In genomic region chr7:25771491-25771890, GRCh38 we compare ENCODE assay signal across 25 cellular contexts.
"Had no signal": no experiment of that assay in that cellular context is flagged by ENCODE, and none has a peak within 500 bp of the region (broad histone marks: within the 10 kb centered on the region; RNA-seq: fewer than 3 reads in every experiment).

No MANE protein-coding gene starts in this region.

- H3K27ac ChIP-seq: hepatocyte, neural progenitor cell, parathyroid adenoma, skin epidermis, spleen, upper lobe of left lung had no signal

- ATAC-seq: left lobe of liver; mucosa of descending colon; natural killer cell treated with Interleukin-12 subunit alpha and Interleukin-12 subunit beta and Interleukin-15 and Interleukin-18, amount 100 ng/mL, for 72 hours; stimulated activated memory B cell treated with anti-CD40 and anti-IgM and Interleukin-4, amounts not matched to agents 10 μg/mL and 1 μg/mL and 100 μg/mL, for 72 hours; stimulated activated naive CD8-positive, alpha-beta T cell treated with anti-CD3 and anti-CD28 coated beads, Interleukin-15, Interleukin-2, amounts not matched to agents 100 U/mL and 50 U/mL, for 24 hours had no signal

- H3K4me3 ChIP-seq: esophagus squamous epithelium, hepatocyte, lung, mucosa of descending colon, neural progenitor cell, skin epidermis, spleen, testis, tibial artery, upper lobe of left lung had no signal

- H3K27me3 ChIP-seq: esophagus squamous epithelium, hepatocyte, neural progenitor cell, testis, tibial artery, upper lobe of left lung had no signal

- H3K36me3 ChIP-seq: esophagus squamous epithelium, neural progenitor cell, spleen, tibial artery, upper lobe of left lung had no signal

- DNase-seq: cerebellar nuclear complex; effector CD8-positive, alpha-beta T cell; endodermal cell; esophagus squamous epithelium; foreskin melanocyte; head of caudate nucleus; kidney; mucosa of descending colon; naive B cell; right cardiac atrium; spleen; stimulated activated CD4-positive, alpha-beta T cell treated with anti-CD3 and anti-CD28 coated beads, Interleukin-4, amount 100 ng/mL, for 4 hours; stimulated activated naive CD8-positive, alpha-beta T cell treated with anti-CD3 and anti-CD28 coated beads, Interleukin-15, Interleukin-2, amounts not matched to agents 100 U/mL and 50 U/mL, for 24 hours; substantia nigra; testis; tibial artery; upper lobe of left lung had no signal

- H3K9me3 ChIP-seq: esophagus squamous epithelium, mucosa of descending colon, spleen, testis, tibial artery, upper lobe of left lung had no signal

- H3K4me1 ChIP-seq: spleen, upper lobe of left lung had no signal
